Comparison of ENCODE assay signal across 1 cellular context in genomic region chr6:6851862-6852261, GRCh38.
A peak's percentile ranks its signal among the peaks of the same experiment; 100 is the strongest.
TF ChIP-seq lines count a peak whose summit lies in the region.

No MANE protein-coding gene starts in this region.

TF ChIP-seq in IMR-90, 13 proteins besides CTCF, POLR2A, EP300 and RAD21:
- TF ChIP-seq CEBPB (IDR thresholded peaks at IDR 0.05; ENCODE audit: low read depth, low read length) (peak; percentile 25; the same call in 1 of the 2 replicates), BHLHE40 (IDR thresholded peaks at IDR 0.05; ENCODE audit: low read depth, low read length) (no peak)
